ENCODE assay signal across 1 cellular context in genomic region chr16:84726670-84727467, GRCh38.
TF ChIP-seq lines count a peak whose summit lies in the region.

No MANE protein-coding gene starts in this region.

TF ChIP-seq in GM12878, 131 proteins besides CTCF, POLR2A, EP300 and RAD21 (continued from another document and continues in another):
- TF ChIP-seq ZBTB4 (CRISPR knock-in tag; IDR thresholded peaks at IDR 0.05): no peak
- peak; percentile 68 for TF ChIP-seq SPI1 (IDR thresholded peaks at IDR 0.05; ENCODE audit: borderline replicate concordance, insufficient read depth, low read depth, low read length)
- TF ChIP-seq ESRRA (IDR thresholded peaks at IDR 0.05; ENCODE audit: low read length): no peak
- no peak for TF ChIP-seq SMC3 (IDR thresholded peaks at IDR 0.05; ENCODE audit: borderline replicate concordance, low read length)
- TF ChIP-seq BCL3 (IDR thresholded peaks at IDR 0.05; ENCODE audit: borderline replicate concordance, insufficient read depth, low read depth, low read length, poor library complexity, severe bottlenecking): no peak
- TF ChIP-seq FOXM1 (IDR thresholded peaks at IDR 0.05; ENCODE audit: low read depth, low read length): peak; percentile 35; the same call in 1 of the 2 replicates
- peak; percentile 32; the same call in 1 of the 2 replicates for TF ChIP-seq RAD51 (IDR thresholded peaks at IDR 0.05)
- TF ChIP-seq CUX1 (IDR thresholded peaks at IDR 0.05; ENCODE audit: insufficient replicate concordance, low read depth, low read length): no peak
- TF ChIP-seq E4F1 (IDR thresholded peaks at IDR 0.05; ENCODE audit: borderline replicate concordance, partially characterized antibody): no peak
- TF ChIP-seq ZNF622 (IDR thresholded peaks at IDR 0.05): no peak
- no peak for TF ChIP-seq ZNF592 (IDR thresholded peaks at IDR 0.05)
- TF ChIP-seq TBL1XR1 (IDR thresholded peaks at IDR 0.05; ENCODE audit: low read depth, low read length): no peak
- TF ChIP-seq RFX5 (IDR thresholded peaks at IDR 0.05; ENCODE audit: low read depth, low read length): no peak
- no peak for TF ChIP-seq FOXK2 (IDR thresholded peaks at IDR 0.05)
- 0 out of 2 replicates have a peak, but pooled peaks have one; percentile 44 for TF ChIP-seq PAX5 (IDR thresholded peaks at IDR 0.05; ENCODE audit: borderline replicate concordance, low read depth, low read length)
- no peak for TF ChIP-seq IRF4 (IDR thresholded peaks at IDR 0.05; ENCODE audit: low read depth, low read length)
- no peak for TF ChIP-seq NFXL1 (IDR thresholded peaks at IDR 0.05; ENCODE audit: borderline replicate concordance)
- no peak for TF ChIP-seq USF2 (IDR thresholded peaks at IDR 0.05; ENCODE audit: borderline replicate concordance, low read depth, low read length)
- peak; percentile 6; the same call in 1 of the 3 replicates for TF ChIP-seq POU2F2 (IDR thresholded peaks at IDR 0.05; ENCODE audit: borderline replicate concordance, low read depth, low read length)
- 0 out of 2 replicates have a peak, but pooled peaks have one; percentile 13 for TF ChIP-seq SMARCA5 (IDR thresholded peaks at IDR 0.05)
- TF ChIP-seq USF1 (IDR thresholded peaks at IDR 0.05; ENCODE audit: borderline replicate concordance, extremely low read length, insufficient read depth, low read depth, low read length): no peak
- peak; percentile 68; the same call in 1 of the 2 replicates for TF ChIP-seq ZNF24 (IDR thresholded peaks at IDR 0.05)
- 0 out of 2 replicates have a peak, but pooled peaks have one; percentile 24 for TF ChIP-seq E2F4 (IDR thresholded peaks at IDR 0.05; ENCODE audit: low read depth, low read length)
- no peak for TF ChIP-seq CEBPZ (IDR thresholded peaks at IDR 0.05; ENCODE audit: low read depth, low read length)
- TF ChIP-seq EZH2 (IDR thresholded peaks at IDR 0.05; ENCODE audit: borderline replicate concordance, control insufficient read depth, low read depth, low read length): no peak
- no peak; the same call in 1 of the 2 replicates for TF ChIP-seq BACH1 (IDR thresholded peaks at IDR 0.05; ENCODE audit: borderline replicate concordance)
